In genomic region chr5:125278711-125279110, GRCh38 we compare ENCODE assay signal across 8 cellular contexts.
"Had no signal": no experiment of that assay in that cellular context is flagged by ENCODE, and none has a peak within 500 bp of the region (broad histone marks: within the 10 kb centered on the region; RNA-seq: fewer than 3 reads in every experiment).

No MANE protein-coding gene starts in this region.

- FAIRE-seq: HepG2, K562 had no signal

- H3K4me3 Mint-ChIP-seq: HFFc6 had no signal

- ATAC-seq: HepG2, K562 had no signal

- DNase-seq: GOT3, H7, HFFc6, KG1 had no signal

- H3K27ac ChIP-seq: HL-60 had no signal

- H3K4me3 ChIP-seq: HAP-1, K562 had no signal

- H3K9me3 Mint-ChIP-seq: HFFc6 had no signal

- H3K36me3 ChIP-seq: HAP-1 had no signal

- H3K9me3 ChIP-seq: HAP-1 had no signal
